In the genomic region with DNA sequence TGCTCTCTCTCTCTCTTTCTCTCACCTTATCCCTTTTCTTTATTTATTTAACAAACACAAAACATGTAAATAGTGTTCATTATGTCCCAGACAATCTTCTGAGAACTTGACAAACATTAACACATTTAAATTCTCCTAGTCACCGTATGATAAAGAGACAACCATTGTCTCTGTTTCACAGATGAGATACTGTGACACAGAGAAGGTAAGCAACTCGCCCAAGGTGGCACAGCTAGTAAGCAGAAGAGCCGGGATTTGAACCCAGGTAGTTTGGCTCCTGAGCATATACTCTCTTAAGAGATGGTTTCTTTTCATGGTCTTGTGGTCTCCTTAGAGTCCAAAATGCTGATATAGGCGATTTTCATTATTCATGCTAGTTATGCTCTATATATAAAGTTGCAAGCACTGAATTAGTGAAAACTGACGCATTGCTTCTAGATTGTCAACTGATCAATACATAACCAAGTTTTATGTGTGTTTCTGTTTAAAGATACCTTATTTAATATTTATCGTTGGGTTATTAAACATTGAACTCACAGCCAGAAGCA, we compare ENCODE assay signal across 16 cellular contexts. TPM values are rescaled to one million over a fixed set of nuclear protein-coding genes. Genes with fewer than 3 reads are reported as not detected.
DNase-seq lines count a peak whose midpoint lies in the region; ATAC-seq, FAIRE-seq and TF ChIP-seq lines count a peak whose summit lies in the region.
"Had no signal": no experiment of that assay in that cellular context is flagged by ENCODE, and none has a peak within 500 bp of the region (broad histone marks: within the 10 kb centered on the region; RNA-seq: fewer than 3 reads in every experiment).

No MANE protein-coding gene starts in this region.

- peaks cover 0 to 5% of the 10 kb centered on the region in 2 donors for H3K36me3 Mint-ChIP-seq in activated naive CD4-positive, alpha-beta T cell treated with anti-CD3 and anti-CD28 coated beads, Interleukin-2, amount 50 U/mL, for 72 hours
- peaks cover 15% of the 10 kb centered on the region for H3K36me3 Mint-ChIP-seq in HFFc6 (ENCODE audit: low read depth)
- peaks cover 33% of the 10 kb centered on the region for H3K36me3 Mint-ChIP-seq in memory B cell

- CTCF ChIA-PET in K562 (lab: Yijun Ruan, JAX; ENCODE audit: low intra/inter-chr PET ratio): no interaction called here

- no peak for ATAC-seq in activated naive CD4-positive, alpha-beta T cell treated with anti-CD3 and anti-CD28 coated beads, Interleukin-2, amount 50 U/mL, for 72 hours
- ATAC-seq in K562 (no peak), memory B cell (ENCODE audit: low read depth) (no peak), pancreas (no peak), GM18511 (IDR thresholded peaks at IDR 0.05; ENCODE audit: unreplicated experiment) (no peak)
- ATAC-seq: GM23338 had no signal

- BruUV-seq in K562 (replicated peaks; lab: Mats Ljungman, UMichigan): no TSS peak

- H3K27me3 Mint-ChIP-seq in HFFc6 (ENCODE audit: insufficient read depth) (peaks cover 1% of the 10 kb centered on the region), memory B cell (no peaks in the 10 kb centered on the region)
- H3K27me3 Mint-ChIP-seq: IgD-negative memory B cell had no signal

- no peak overlapping the region for H3K27ac ChIP-seq in K562 (ENCODE audit: extremely low read depth, low read depth, low read length)
- no peak overlapping the region for H3K27ac ChIP-seq in pancreas
- H3K27ac ChIP-seq: 22Rv1, BLaER1 had no signal

- peaks cover 81% of the 10 kb centered on the region for H3K4me1 Mint-ChIP-seq in HFFc6 (ENCODE audit: low read depth)
- peaks cover 18% of the 10 kb centered on the region for H3K4me1 Mint-ChIP-seq in memory B cell

- DNase-seq in activated naive CD4-positive, alpha-beta T cell treated with anti-CD3 and anti-CD28 coated beads, Interleukin-2, amount 50 U/mL, for 72 hours (ENCODE audit: low spot score in 2 of 2): no peak
- DNase-seq in activated naive CD4-positive, alpha-beta T cell treated with Interleukin-2 at 50 U/mL for 16 hours: no peak
- DNase-seq in HFFc6 (no peak), K562 (ENCODE audit: extremely low read depth in 1 of 4, low spot score in 3 of 4) (no peak), memory B cell (ENCODE audit: low spot score in 2 of 2) (no peak), pancreas (no peak), pons (ENCODE audit: low spot score) (no peak)
- DNase-seq: AML-193, DMS53, GF-D8, H9 had no signal

- no peaks in the 10 kb centered on the region; the same call in 1 of the 2 replicates for H4K20me1 ChIP-seq in K562 (replicated peaks; ENCODE audit: control insufficient read depth, insufficient read depth, low read length)

- H3K4me1 ChIP-seq in K562 (replicated peaks in 1 of 2; ENCODE audit: control insufficient read depth in 2 of 2, insufficient read depth in 2 of 2, low read length in 2 of 2) (peaks cover 0 to 6% of the 10 kb centered on the region in 2 experiments; a peak in 2 of 5 replicates), pancreas (no peaks in the 10 kb centered on the region)

- H3K9me3 Mint-ChIP-seq in activated naive CD4-positive, alpha-beta T cell treated with anti-CD3 and anti-CD28 coated beads, Interleukin-2, amount 50 U/mL, for 72 hours: no peaks in the 10 kb centered on the region
- H3K9me3 Mint-ChIP-seq in HFFc6: no peaks in the 10 kb centered on the region
- H3K9me3 Mint-ChIP-seq in memory B cell: no peaks in the 10 kb centered on the region
- H3K9me3 Mint-ChIP-seq: GM23338, H9, IgD-negative memory B cell had no signal

- H2AFZ ChIP-seq in K562 (ENCODE audit: low read depth, low read length): no peak overlapping the region
- H2AFZ ChIP-seq: GM23338 had no signal

- peak overlapping the region; percentile 9 to 58 for H3K27ac Mint-ChIP-seq in activated naive CD4-positive, alpha-beta T cell treated with anti-CD3 and anti-CD28 coated beads, Interleukin-2, amount 50 U/mL, for 72 hours
- H3K27ac Mint-ChIP-seq in HFFc6: peak overlapping the region; percentile 93
- H3K27ac Mint-ChIP-seq in memory B cell: peak overlapping the region; percentile 42
- H3K27ac Mint-ChIP-seq: GM23338, H9 had no signal

- no peak for TF ChIP-seq EP300 in K562 (IDR thresholded peaks at IDR 0.05; ENCODE audit: low read length)

- no peaks in the 10 kb centered on the region for H3K9me1 ChIP-seq in K562 (ENCODE audit: control insufficient read depth, insufficient read depth, low read length)

- in situ Hi-C loops in K562 (cut with MboI): no loop called here

- FAIRE-seq in K562 (lab: Jason Lieb, UNC) (no peak), pancreas (lab: Jason Lieb, UNC) (no peak)

- H3K4me3 Mint-ChIP-seq in HFFc6 (no peak overlapping the region), memory B cell (no peak overlapping the region)
- H3K4me3 Mint-ChIP-seq: GM23338, H9, IgD-negative memory B cell had no signal

- intact Hi-C loops in K562 (cut with micrococcal nuclease): no loop called here
- intact Hi-C loops in pancreas (cut with DNase I): no loop called here

- POLR2A ChIA-PET in K562 (lab: Yijun Ruan, JAX): interaction anchor here (1.2 kb wide), 1 partner anchor 11 kb away, joined by 4 read pairs; no protein-coding TSS in a partner anchor

- no peak for TF ChIP-seq CTCF in HFFc6 (IDR thresholded peaks at IDR 0.05)
- TF ChIP-seq CTCF in K562 (IDR thresholded peaks at IDR 0.05 in 2 of 3, conservative IDR thresholded peaks at IDR 0.05 in 1 of 3; ENCODE audit: insufficient read depth in 2 of 3, low read depth in 1 of 3, low read length in 3 of 3): no peak
- TF ChIP-seq CTCF in pancreas (IDR thresholded peaks at IDR 0.05): no peak

- TF ChIP-seq POLR2A in K562 (conservative IDR thresholded peaks at IDR 0.05): no peak

- H3K4me3 ChIP-seq in K562 (no peak overlapping the region), pancreas (no peak overlapping the region)
- H3K4me3 ChIP-seq: BLaER1, GM23338 had no signal

- TF ChIP-seq RAD21 in K562 (CRISPR knock-in tag; conservative IDR thresholded peaks at IDR 0.05 in 1 of 2, IDR thresholded peaks at IDR 0.05 in 1 of 2): no peak

- H3K36me3 ChIP-seq in K562 (ENCODE audit: control insufficient read depth, insufficient read depth, low read length) (no peaks in the 10 kb centered on the region), pancreas (no peaks in the 10 kb centered on the region)

- H3K27me3 ChIP-seq in K562 (ENCODE audit: control insufficient read depth in 2 of 2, insufficient read depth in 2 of 2, low read length in 2 of 2): no peaks in the 10 kb centered on the region
- no peaks in the 10 kb centered on the region for H3K27me3 ChIP-seq in pancreas
- H3K27me3 ChIP-seq: BLaER1 had no signal

- H3K9ac ChIP-seq in K562 (ENCODE audit: insufficient read depth in 1 of 2, low read depth in 2 of 2, low read length in 2 of 2): no peak overlapping the region
- H3K9ac ChIP-seq: BLaER1 had no signal

- no peak overlapping the region for H3K4me2 ChIP-seq in K562 (ENCODE audit: insufficient read depth, low read length)
- H3K4me2 ChIP-seq: BLaER1, GM23338 had no signal

- H3K79me2 ChIP-seq in K562 (ENCODE audit: control insufficient read depth, insufficient read depth, low read length): no peaks in the 10 kb centered on the region

- WGBS in K562 (ENCODE audit: insufficient coverage, low coverage, missing lambda C conversion rate): 53% methylated on average over 6 of the region's 6 CpGs
- 82 to 86% methylated on average over 6 of the region's 6 CpGs for WGBS in pancreas, 2 donors

- H3K9me3 ChIP-seq in K562 (replicated peaks; ENCODE audit: control insufficient read depth, insufficient read depth, low read depth, low read length): no peaks in the 10 kb centered on the region
- H3K9me3 ChIP-seq in pancreas: no peaks in the 10 kb centered on the region
- H3K9me3 ChIP-seq: BLaER1 had no signal

TF ChIP-seq in K562, 482 proteins besides CTCF, POLR2A, EP300 and RAD21:
- TF ChIP-seq RHOXF2B (CRISPR knock-in tag; conservative IDR thresholded peaks at IDR 0.05) (no peak), ETV6 (IDR thresholded peaks at IDR 0.05; ENCODE audit: borderline replicate concordance in 1 of 2, low read depth in 2 of 2, low read length in 1 of 2) (no peak), ETV6 (CRISPR knock-in tag; IDR thresholded peaks at IDR 0.05; ENCODE audit: borderline replicate concordance) (no peak), MAFK (IDR thresholded peaks at IDR 0.05; ENCODE audit: low read length) (peak; percentile 37; the same call in 1 of the 2 replicates), MAFF (IDR thresholded peaks at IDR 0.05; ENCODE audit: low read length) (0 out of 2 replicates have a peak, but pooled peaks have one; percentile 18), MEIS2 (IDR thresholded peaks at IDR 0.05; ENCODE audit: partially characterized antibody) (no peak), ZNF316 (IDR thresholded peaks at IDR 0.05) (peak; percentile 37), ZFP36 (IDR thresholded peaks at IDR 0.05; ENCODE audit: low read depth, low read length, partially characterized antibody) (peak; percentile 38), ZNF583 (CRISPR knock-in tag; IDR thresholded peaks at IDR 0.05) (no peak), RBM25 (IDR thresholded peaks at IDR 0.05; ENCODE audit: low read depth, low read length, severe bottlenecking) (peak; percentile 54), ZNF347 (CRISPR knock-in tag; IDR thresholded peaks at IDR 0.05; ENCODE audit: low read depth) (no peak), PHB (CRISPR knock-in tag; IDR thresholded peaks at IDR 0.05) (no peak)

RNA-seq across cellular contexts. Expression of a gene that starts 58.1 kb away (rescaled TPM):
- total RNA-seq in activated naive CD4-positive, alpha-beta T cell treated with anti-CD3 and anti-CD28 coated beads, Interleukin-2, amount 50 U/mL, for 72 hours: 100 to 1,000 TPM in 1 of 2 donors, 10 to 100 TPM in 1; 11.4 to 138 TPM
- under 1 TPM; 0.55 to 0.89 (median 0.75) TPM for total RNA-seq in HFFc6 (2021; fragmentation: NEBNext Ultra II Directional; extraction: Animal tissue kit (Norgen Biotek cat#: 25700))
- total RNA-seq in K562 (2011; cell fraction: chromatin; rRNA removed; ENCODE audit: low replicate concordance): 3.3 and 4.4 TPM in 2 replicates
- total RNA-seq in K562 (2011; cell fraction: nucleolus; rRNA removed): 2.5 TPM in 2 replicates
- total RNA-seq in K562 (2011; cell fraction: nucleoplasm; rRNA removed): 4.2 and 6.1 TPM in 2 replicates
- total RNA-seq in K562 (2014; rRNA removed) (0.24 and 0.32 TPM in 2 replicates), K562 (2014; rRNA removed; fragmentation: Illumina TruSeq; extraction: Trizol) (0.35 and 0.58 TPM in 2 replicates), K562 (2015; rRNA removed; fragmentation: Illumina TruSeq; extraction: Trizol) (0.30 and 0.58 TPM in 2 replicates), K562 (2021) (0.63 and 0.93 TPM in 2 replicates), pancreas (under 1 TPM; 0.35 to 0.78 (median 0.60) TPM)
- polyA plus RNA-seq in K562 (2011; rRNA removed) (0.55 and 0.63 TPM in 2 replicates), K562 (2014; fragmentation: Illumina TruSeq; extraction: Trizol) (0.19 and 0.39 TPM in 2 replicates), K562 (2014; fragmentation: Nextera tagmentation; extraction: Ambion mirVana) (under 1 TPM; 0.03 to 0.04 TPM), K562 (2014; rRNA removed) (0.34 and 0.61 TPM in 2 replicates), pancreas (under 1 TPM; 0.28 to 0.42 TPM)
- 0.21 and 0.40 TPM in 2 replicates for polyA plus RNA-seq in K562 (2011; cell fraction: cytosol; rRNA removed)
- polyA plus RNA-seq in K562 (2011; cell fraction: nucleus; rRNA removed): 2.2 and 2.7 TPM in 2 replicates
- 0.68 and 0.78 TPM in 2 replicates for polyA plus RNA-seq in K562 (2012)
- polyA minus RNA-seq in K562 (2011; rRNA and poly(A)+ RNA removed): 0.95 and 1.1 TPM in 2 replicates
- polyA minus RNA-seq in K562 (2011; cell fraction: cytosol; rRNA and poly(A)+ RNA removed): not detected in 2 replicates
- 1.6 TPM in 2 replicates for polyA minus RNA-seq in K562 (2011; cell fraction: nucleus; rRNA and poly(A)+ RNA removed)

Comparison
In these comparisons a context has a peak if more than half of its experiments do, and no peak if none do; other contexts are left out.
1. H3K27ac Mint-ChIP-seq: peak in every context shown above with its lines; median percentile 93 in HFFc6; 42 in memory B cell; 34 in activated naive CD4-positive, alpha-beta T cell treated with anti-CD3 and anti-CD28 coated beads, Interleukin-2, amount 50 U/mL, for 72 hours.